Comparison of ENCODE assay signal across 27 cellular contexts in the genomic region with DNA sequence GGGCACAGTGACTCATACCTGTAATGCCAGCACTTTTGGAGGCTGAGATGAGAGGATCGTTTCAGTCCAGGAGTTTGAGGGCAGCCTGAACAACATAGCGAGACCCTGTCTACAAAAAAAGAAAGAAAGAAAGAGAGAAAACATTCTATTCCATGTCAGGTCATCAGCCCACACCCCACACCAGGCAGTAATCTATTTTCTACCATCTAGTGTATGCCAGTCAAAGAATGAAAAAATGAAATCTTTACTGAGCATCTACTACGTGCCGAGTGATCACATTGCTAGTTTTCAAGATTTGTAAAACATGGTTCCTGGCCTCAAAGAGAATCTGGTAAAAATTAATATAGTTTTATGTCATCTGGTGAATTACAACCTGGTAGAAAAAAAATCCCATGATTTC. TPM values are rescaled to one million over a fixed set of nuclear protein-coding genes. Genes with fewer than 3 reads are reported as not detected.
DNase-seq lines count a peak whose midpoint lies in the region; ATAC-seq, FAIRE-seq and TF ChIP-seq lines count a peak whose summit lies in the region.
"Had no signal": no experiment of that assay in that cellular context is flagged by ENCODE, and none has a peak within 500 bp of the region (broad histone marks: within the 10 kb centered on the region; RNA-seq: fewer than 3 reads in every experiment).

No MANE protein-coding gene starts in this region.

- H3K9me3 ChIP-seq in HepG2 (ENCODE audit: low read length): no peaks in the 10 kb centered on the region
- H3K9me3 ChIP-seq in right lobe of liver: no peaks in the 10 kb centered on the region
- H3K9me3 ChIP-seq in kidney (ENCODE audit: control insufficient read depth in 1 of 2, low read length in 2 of 2): no peaks in the 10 kb centered on the region
- H3K9me3 ChIP-seq: gastroesophageal sphincter, left lung, vagina had no signal

- peaks cover 25% of the 10 kb centered on the region for H3K79me2 ChIP-seq in HepG2 (ENCODE audit: insufficient read depth, low read length)

- in situ Hi-C loops in HepG2 (cut with HindIII; ENCODE audit: extremely low pct_ligation_motif_present, low pct_unique_long_range_greater_than_20kb): no loop called here

- FAIRE-seq in HepG2 (lab: Jason Lieb, UNC) (no peak), kidney (lab: Jason Lieb, UNC) (no peak)
- FAIRE-seq: GM12892 had no signal

- DNase-seq in HepG2 (ENCODE audit: low spot score) (no peak), right lobe of liver (no peak), kidney (no peak), H7 (no peak), D341Med (ENCODE audit: low spot score) (no peak)
- DNase-seq: activated CD4-positive, alpha-beta T cell treated with anti-CD3 and anti-CD28 coated beads, Interleukin-2, amount 10 ng/mL, durations not matched to agents 24 days and 14 days; activated naive CD4-positive, alpha-beta T cell; activated T-cell treated with anti-CD3 and anti-CD28 coated beads, Interleukin-2, amount 50 U/mL, for 4 hours; AML-193; CD8-positive, alpha-beta T cell; cerebellar nuclear complex; DMS153; dorsolateral prefrontal cortex; left lung; NCI-H1694 treated with DMSO at 0.1 percent for 48 hours; NCI-H2171; NCI-H524; nucleus accumbens; PC-9; SHP77; SW 1271; T-helper 9 cell; WERI-Rb-1 had no signal

- no TSS peak for BruUV-seq in HepG2 (replicated peaks; lab: Mats Ljungman, UMichigan)

- WGBS in HepG2 (ENCODE audit: low lambda C conversion rate): 67% methylated on average over 4 of the region's 4 CpGs
- 43% methylated on average over 3 of the region's 4 CpGs for WGBS in right lobe of liver (ENCODE audit: insufficient coverage, low coverage, low lambda C conversion rate, missing lambda C conversion rate)

- no peak for TF ChIP-seq POLR2A in HepG2 (IDR thresholded peaks at IDR 0.05; ENCODE audit: insufficient read depth in 1 of 2, low read depth in 2 of 2, low read length in 2 of 2)
- TF ChIP-seq POLR2A in right lobe of liver (IDR thresholded peaks at IDR 0.05): no peak

- POLR2A ChIA-PET in HepG2 (lab: Yijun Ruan, JAX): no interaction called here

- H3K9ac ChIP-seq in HepG2 (ENCODE audit: insufficient read depth, low read depth, low read length) (no peak overlapping the region), kidney (ENCODE audit: low read length in 2 of 2) (no peak overlapping the region)

- intact Hi-C loops in HepG2 (cut with micrococcal nuclease; ENCODE audit: unreplicated experiment) (no loop called here), right lobe of liver (cut with DNase I) (no loop called here), kidney (cut with DNase I) (no loop called here)

- H4K20me1 ChIP-seq in HepG2 (ENCODE audit: insufficient read depth, low read length): peaks cover 8% of the 10 kb centered on the region; the same call in 1 of the 2 replicates

- ATAC-seq in HepG2 (no peak), right lobe of liver (no peak), HG03571 (IDR thresholded peaks at IDR 0.05; ENCODE audit: unreplicated experiment) (no peak)
- ATAC-seq: activated T-cell treated with anti-CD3 and anti-CD28 coated beads, Interleukin-2, amount 50 U/mL, for 4 hours; CD8-positive, alpha-beta T cell; gastroesophageal sphincter; left lung had no signal

- H3K4me2 ChIP-seq in HepG2 (ENCODE audit: low read depth, low read length): no peak overlapping the region
- H3K4me2 ChIP-seq: PC-9 had no signal

- H3K4me3 ChIP-seq in HepG2 (replicated peaks in 1 of 3; ENCODE audit: insufficient read depth in 1 of 3, low read depth in 2 of 3, low read length in 3 of 3): no peak overlapping the region
- H3K4me3 ChIP-seq in right lobe of liver: no peak overlapping the region
- H3K4me3 ChIP-seq in kidney (ENCODE audit: low read length in 2 of 2): no peak overlapping the region
- no peak overlapping the region for H3K4me3 ChIP-seq in H7 (ENCODE audit: insufficient read depth, low read depth, low read length)
- H3K4me3 ChIP-seq: dorsolateral prefrontal cortex, gastroesophageal sphincter, left lung, PC-9, vagina had no signal

- H3K36me3 ChIP-seq in HepG2 (replicated peaks in 1 of 2; ENCODE audit: control insufficient read depth in 1 of 2, insufficient read depth in 2 of 2, low read length in 2 of 2): no peaks in the 10 kb centered on the region
- H3K36me3 ChIP-seq in right lobe of liver: no peaks in the 10 kb centered on the region
- no peaks in the 10 kb centered on the region for H3K36me3 ChIP-seq in kidney (ENCODE audit: control insufficient read depth in 1 of 2, insufficient read depth in 2 of 2, low read length in 2 of 2)
- no peaks in the 10 kb centered on the region for H3K36me3 ChIP-seq in H7 (replicated peaks; ENCODE audit: control insufficient read depth, insufficient read depth, low read length)
- H3K36me3 ChIP-seq: gastroesophageal sphincter, left lung, vagina, WERI-Rb-1 had no signal

- TF ChIP-seq EP300 in HepG2 (IDR thresholded peaks at IDR 0.05; ENCODE audit: low read depth in 2 of 2, low read length in 2 of 2) (no peak), HepG2 (CRISPR knock-in tag; IDR thresholded peaks at IDR 0.05; ENCODE audit: borderline replicate concordance) (no peak)

- TF ChIP-seq CTCF in HepG2 (CRISPR knock-in tag; IDR thresholded peaks at IDR 0.05) (no peak), right lobe of liver (IDR thresholded peaks at IDR 0.05) (no peak), kidney (IDR thresholded peaks at IDR 0.05; ENCODE audit: borderline replicate concordance, extremely low read depth, insufficient read depth) (no peak)

- H3K27ac ChIP-seq in HepG2 (ENCODE audit: extremely low read length, insufficient read depth, low read length) (peak overlapping the region; percentile 71), right lobe of liver (peak overlapping the region in 1 of 3 donors; percentile 76), kidney (ENCODE audit: low read depth in 2 of 2, low read length in 2 of 2) (peak overlapping the region; percentile 33 to 54)
- H3K27ac ChIP-seq: dorsolateral prefrontal cortex, PC-9, vagina, WERI-Rb-1 had no signal

- no peak overlapping the region for H2AFZ ChIP-seq in HepG2 (ENCODE audit: low read length)
- H2AFZ ChIP-seq: PC-9 had no signal

- TF ChIP-seq RAD21 in HepG2 (CRISPR knock-in tag; IDR thresholded peaks at IDR 0.05): no peak

- H3K4me1 ChIP-seq in HepG2 (ENCODE audit: insufficient read depth, low read length) (peaks cover 69% of the 10 kb centered on the region), right lobe of liver (peaks cover 0 to 57% (median 21%) of the 10 kb centered on the region in 4 donors), kidney (ENCODE audit: control insufficient read depth in 1 of 2, insufficient read depth in 1 of 2, low read depth in 1 of 2, low read length in 2 of 2) (peaks cover 0 to 3% of the 10 kb centered on the region in 2 donors)

- H3K27me3 ChIP-seq in HepG2 (ENCODE audit: control insufficient read depth in 1 of 2, insufficient read depth in 2 of 2, low read length in 2 of 2) (no peaks in the 10 kb centered on the region; a peak in 2 of 5 replicates), right lobe of liver (no peaks in the 10 kb centered on the region), H7 (ENCODE audit: control insufficient read depth, insufficient read depth, low read length) (no peaks in the 10 kb centered on the region)
- H3K27me3 ChIP-seq: gastroesophageal sphincter, vagina had no signal

- CTCF ChIA-PET in HepG2 (lab: Yijun Ruan, JAX; ENCODE audit: low intra/inter-chr PET ratio, low total read pairs): no interaction called here

RNA-seq across cellular contexts. Expression of a gene that starts 3.1 kb away (rescaled TPM):
- total RNA-seq in HepG2 (2016; rRNA removed; fragmentation: Illumina TruSeq; extraction: Trizol) (43.7 and 69.6 TPM in 2 replicates), right lobe of liver (10 to 100 TPM; 23.9 to 43.7 (median 36.8) TPM), kidney (65.5 TPM)
- 115 and 125 TPM in 2 replicates for total RNA-seq in HepG2 (2016; cell fraction: cytosol; rRNA removed; fragmentation: Illumina TruSeq; extraction: Trizol; ENCODE audit: low read depth)
- total RNA-seq in HepG2 (2016; cell fraction: insoluble cytoplasmic fraction; rRNA removed; fragmentation: Illumina TruSeq; extraction: Trizol): 33.6 and 74.6 TPM in 2 replicates
- total RNA-seq in HepG2 (2016; cell fraction: membrane; rRNA removed; fragmentation: Illumina TruSeq; extraction: Trizol): 93.1 and 103 TPM in 2 replicates
- total RNA-seq in HepG2 (2016; cell fraction: nucleus; rRNA removed; fragmentation: Illumina TruSeq; extraction: Trizol): 48.0 and 55.0 TPM in 2 replicates
- polyA plus RNA-seq in HepG2 (2011; rRNA removed) (61.4 and 68.6 TPM in 2 replicates), kidney (ENCODE audit: insufficient read depth, low read depth, low replicate concordance) (33.2 TPM)
- polyA plus RNA-seq in HepG2 (2011; cell fraction: cytosol; rRNA removed): 64.7 and 70.1 TPM in 2 replicates
- 67.4 and 70.1 TPM in 2 replicates for polyA plus RNA-seq in HepG2 (2011; cell fraction: nucleus; rRNA removed)
- polyA plus RNA-seq in HepG2 (2012): 41.3 and 63.8 TPM in 2 replicates
- 21.4 and 23.9 TPM in 2 replicates for polyA plus RNA-seq in HepG2 (2016; cell fraction: cytosol; fragmentation: Illumina TruSeq; extraction: Trizol; ENCODE audit: low read depth)
- 33.0 and 43.1 TPM in 2 replicates for polyA plus RNA-seq in HepG2 (2016; cell fraction: insoluble cytoplasmic fraction; fragmentation: Illumina TruSeq; extraction: Trizol; ENCODE audit: low read depth)
- polyA plus RNA-seq in HepG2 (2016; cell fraction: membrane; fragmentation: Illumina TruSeq; extraction: Trizol; ENCODE audit: low read depth): 52.7 and 65.5 TPM in 2 replicates
- 79.2 and 79.8 TPM in 2 replicates for polyA plus RNA-seq in HepG2 (2016; cell fraction: nucleus; fragmentation: Illumina TruSeq; extraction: Trizol; ENCODE audit: insufficient read depth, low read depth)
- 43.5 and 157 TPM in 2 replicates for polyA minus RNA-seq in HepG2 (2011; rRNA and poly(A)+ RNA removed; ENCODE audit: low replicate concordance)
- polyA minus RNA-seq in HepG2 (2011; cell fraction: cytosol; rRNA and poly(A)+ RNA removed): 51.4 and 51.7 TPM in 2 replicates
- 43.1 and 44.5 TPM in 2 replicates for polyA minus RNA-seq in HepG2 (2011; cell fraction: nucleus; rRNA and poly(A)+ RNA removed)
- 141 and 143 TPM in 2 replicates for total RNA-seq in H7 (2014; rRNA removed; shearing (Covaris generic))

RNA-seq across cellular contexts. Expression of a gene that starts 22.1 kb away (rescaled TPM):
- total RNA-seq in HepG2 (2016; rRNA removed; fragmentation: Illumina TruSeq; extraction: Trizol) (5.4 and 16.6 TPM in 2 replicates), right lobe of liver (10 to 100 TPM in 2 of 6 experiments, 1 to 10 TPM in 4; 7.1 to 10.6 (median 9.2) TPM), kidney (29.9 TPM)
- 4.7 and 5.6 TPM in 2 replicates for total RNA-seq in HepG2 (2016; cell fraction: cytosol; rRNA removed; fragmentation: Illumina TruSeq; extraction: Trizol; ENCODE audit: low read depth)
- total RNA-seq in HepG2 (2016; cell fraction: insoluble cytoplasmic fraction; rRNA removed; fragmentation: Illumina TruSeq; extraction: Trizol): 5.6 and 18.2 TPM in 2 replicates
- total RNA-seq in HepG2 (2016; cell fraction: membrane; rRNA removed; fragmentation: Illumina TruSeq; extraction: Trizol): 7.9 and 9.1 TPM in 2 replicates
- total RNA-seq in HepG2 (2016; cell fraction: nucleus; rRNA removed; fragmentation: Illumina TruSeq; extraction: Trizol): 14.7 and 18.3 TPM in 2 replicates
- polyA plus RNA-seq in HepG2 (2011; rRNA removed) (8.7 and 13.9 TPM in 2 replicates), kidney (ENCODE audit: insufficient read depth, low read depth, low replicate concordance) (19.7 TPM)
- 6.6 and 7.9 TPM in 2 replicates for polyA plus RNA-seq in HepG2 (2011; cell fraction: cytosol; rRNA removed)
- polyA plus RNA-seq in HepG2 (2011; cell fraction: nucleus; rRNA removed): 25.6 and 27.8 TPM in 2 replicates
- polyA plus RNA-seq in HepG2 (2012): 6.2 and 8.0 TPM in 2 replicates
- 1.6 and 2.0 TPM in 2 replicates for polyA plus RNA-seq in HepG2 (2016; cell fraction: cytosol; fragmentation: Illumina TruSeq; extraction: Trizol; ENCODE audit: low read depth)
- 4.7 and 6.3 TPM in 2 replicates for polyA plus RNA-seq in HepG2 (2016; cell fraction: insoluble cytoplasmic fraction; fragmentation: Illumina TruSeq; extraction: Trizol; ENCODE audit: low read depth)
- 4.0 and 4.6 TPM in 2 replicates for polyA plus RNA-seq in HepG2 (2016; cell fraction: membrane; fragmentation: Illumina TruSeq; extraction: Trizol; ENCODE audit: low read depth)
- 31.8 and 35.4 TPM in 2 replicates for polyA plus RNA-seq in HepG2 (2016; cell fraction: nucleus; fragmentation: Illumina TruSeq; extraction: Trizol; ENCODE audit: insufficient read depth, low read depth)
- 12.3 and 25.2 TPM in 2 replicates for polyA minus RNA-seq in HepG2 (2011; rRNA and poly(A)+ RNA removed; ENCODE audit: low replicate concordance)
- polyA minus RNA-seq in HepG2 (2011; cell fraction: cytosol; rRNA and poly(A)+ RNA removed): 3.1 and 5.7 TPM in 2 replicates
- polyA minus RNA-seq in HepG2 (2011; cell fraction: nucleus; rRNA and poly(A)+ RNA removed): 4.0 and 6.5 TPM in 2 replicates
- total RNA-seq in H7 (2014; rRNA removed; shearing (Covaris generic)): 21.9 and 27.9 TPM in 2 replicates

RNA-seq across cellular contexts. Expression of a gene that starts 36.8 kb away (rescaled TPM):
- total RNA-seq in HepG2 (2016; rRNA removed; fragmentation: Illumina TruSeq; extraction: Trizol) (0.38 TPM in 1 of 2 replicates, not detected in the other), right lobe of liver (10 to 100 TPM; 21.4 to 58.6 (median 43.2) TPM), kidney (74.4 TPM)
- 0.61 and 0.71 TPM in 2 replicates for total RNA-seq in HepG2 (2016; cell fraction: cytosol; rRNA removed; fragmentation: Illumina TruSeq; extraction: Trizol; ENCODE audit: low read depth)
- 0.22 and 0.35 TPM in 2 replicates for total RNA-seq in HepG2 (2016; cell fraction: insoluble cytoplasmic fraction; rRNA removed; fragmentation: Illumina TruSeq; extraction: Trizol)
- 0.15 and 0.41 TPM in 2 replicates for total RNA-seq in HepG2 (2016; cell fraction: membrane; rRNA removed; fragmentation: Illumina TruSeq; extraction: Trizol)
- 0.41 and 0.65 TPM in 2 replicates for total RNA-seq in HepG2 (2016; cell fraction: nucleus; rRNA removed; fragmentation: Illumina TruSeq; extraction: Trizol)
- polyA plus RNA-seq in HepG2 (2011; rRNA removed) (0.30 and 0.34 TPM in 2 replicates), kidney (ENCODE audit: insufficient read depth, low read depth, low replicate concordance) (92.6 TPM)
- 0.13 and 0.21 TPM in 2 replicates for polyA plus RNA-seq in HepG2 (2011; cell fraction: cytosol; rRNA removed)
- polyA plus RNA-seq in HepG2 (2011; cell fraction: nucleus; rRNA removed): 0.99 and 1.1 TPM in 2 replicates
- polyA plus RNA-seq in HepG2 (2012): 0.24 and 0.55 TPM in 2 replicates
- 0.20 and 0.31 TPM in 2 replicates for polyA plus RNA-seq in HepG2 (2016; cell fraction: cytosol; fragmentation: Illumina TruSeq; extraction: Trizol; ENCODE audit: low read depth)
- polyA plus RNA-seq in HepG2 (2016; cell fraction: insoluble cytoplasmic fraction; fragmentation: Illumina TruSeq; extraction: Trizol; ENCODE audit: low read depth): 0.19 and 0.32 TPM in 2 replicates
- 0.09 and 0.10 TPM in 2 replicates for polyA plus RNA-seq in HepG2 (2016; cell fraction: membrane; fragmentation: Illumina TruSeq; extraction: Trizol; ENCODE audit: low read depth)
- 1.4 and 2.7 TPM in 2 replicates for polyA plus RNA-seq in HepG2 (2016; cell fraction: nucleus; fragmentation: Illumina TruSeq; extraction: Trizol; ENCODE audit: insufficient read depth, low read depth)
- 0.32 and 43.8 TPM in 2 replicates for polyA minus RNA-seq in HepG2 (2011; rRNA and poly(A)+ RNA removed; ENCODE audit: low replicate concordance)
- polyA minus RNA-seq in HepG2 (2011; cell fraction: cytosol; rRNA and poly(A)+ RNA removed): 0.53 and 0.69 TPM in 2 replicates
- 0.62 and 0.90 TPM in 2 replicates for polyA minus RNA-seq in HepG2 (2011; cell fraction: nucleus; rRNA and poly(A)+ RNA removed)
- total RNA-seq in H7 (2014; rRNA removed; shearing (Covaris generic)): 95.7 and 118 TPM in 2 replicates

RNA-seq across cellular contexts. Expression of a gene that starts 44.5 kb away (rescaled TPM):
- total RNA-seq in HepG2 (2016; rRNA removed; fragmentation: Illumina TruSeq; extraction: Trizol) (79.1 and 106 TPM in 2 replicates), right lobe of liver (10 to 100 TPM; 22.4 to 65.7 (median 49.1) TPM), kidney (127 TPM)
- total RNA-seq in HepG2 (2016; cell fraction: cytosol; rRNA removed; fragmentation: Illumina TruSeq; extraction: Trizol; ENCODE audit: low read depth): 11.8 and 17.5 TPM in 2 replicates
- 56.7 and 113 TPM in 2 replicates for total RNA-seq in HepG2 (2016; cell fraction: insoluble cytoplasmic fraction; rRNA removed; fragmentation: Illumina TruSeq; extraction: Trizol)
- total RNA-seq in HepG2 (2016; cell fraction: membrane; rRNA removed; fragmentation: Illumina TruSeq; extraction: Trizol): 21.7 and 29.6 TPM in 2 replicates
- total RNA-seq in HepG2 (2016; cell fraction: nucleus; rRNA removed; fragmentation: Illumina TruSeq; extraction: Trizol): 78.9 and 79.0 TPM in 2 replicates
- polyA plus RNA-seq in HepG2 (2011; rRNA removed) (26.2 and 30.4 TPM in 2 replicates), kidney (ENCODE audit: insufficient read depth, low read depth, low replicate concordance) (58.2 TPM)
- polyA plus RNA-seq in HepG2 (2011; cell fraction: cytosol; rRNA removed): 9.4 and 12.5 TPM in 2 replicates
- 220 and 271 TPM in 2 replicates for polyA plus RNA-seq in HepG2 (2011; cell fraction: nucleus; rRNA removed)
- polyA plus RNA-seq in HepG2 (2012): 52.9 and 58.7 TPM in 2 replicates
- polyA plus RNA-seq in HepG2 (2016; cell fraction: cytosol; fragmentation: Illumina TruSeq; extraction: Trizol; ENCODE audit: low read depth): 12.1 and 13.2 TPM in 2 replicates
- polyA plus RNA-seq in HepG2 (2016; cell fraction: insoluble cytoplasmic fraction; fragmentation: Illumina TruSeq; extraction: Trizol; ENCODE audit: low read depth): 72.8 and 96.9 TPM in 2 replicates
- polyA plus RNA-seq in HepG2 (2016; cell fraction: membrane; fragmentation: Illumina TruSeq; extraction: Trizol; ENCODE audit: low read depth): 17.7 and 23.3 TPM in 2 replicates
- polyA plus RNA-seq in HepG2 (2016; cell fraction: nucleus; fragmentation: Illumina TruSeq; extraction: Trizol; ENCODE audit: insufficient read depth, low read depth): 226 and 281 TPM in 2 replicates
- polyA minus RNA-seq in HepG2 (2011; rRNA and poly(A)+ RNA removed; ENCODE audit: low replicate concordance): 23.1 and 63.7 TPM in 2 replicates
- polyA minus RNA-seq in HepG2 (2011; cell fraction: cytosol; rRNA and poly(A)+ RNA removed): 17.7 and 23.7 TPM in 2 replicates
- 55.4 and 59.5 TPM in 2 replicates for polyA minus RNA-seq in HepG2 (2011; cell fraction: nucleus; rRNA and poly(A)+ RNA removed)
- total RNA-seq in H7 (2014; rRNA removed; shearing (Covaris generic)): 82.8 and 101 TPM in 2 replicates

RNA-seq across cellular contexts. Expression of a gene that starts 59.1 kb away (rescaled TPM):
- total RNA-seq in HepG2 (2016; rRNA removed; fragmentation: Illumina TruSeq; extraction: Trizol) (2.8 and 3.3 TPM in 2 replicates), right lobe of liver (1 to 10 TPM; 1.0 to 3.4 (median 2.1) TPM), kidney (3.4 TPM)
- total RNA-seq in HepG2 (2016; cell fraction: cytosol; rRNA removed; fragmentation: Illumina TruSeq; extraction: Trizol; ENCODE audit: low read depth): 1.7 and 2.1 TPM in 2 replicates
- 2.5 and 3.0 TPM in 2 replicates for total RNA-seq in HepG2 (2016; cell fraction: insoluble cytoplasmic fraction; rRNA removed; fragmentation: Illumina TruSeq; extraction: Trizol)
- 1.7 and 2.0 TPM in 2 replicates for total RNA-seq in HepG2 (2016; cell fraction: membrane; rRNA removed; fragmentation: Illumina TruSeq; extraction: Trizol)
- total RNA-seq in HepG2 (2016; cell fraction: nucleus; rRNA removed; fragmentation: Illumina TruSeq; extraction: Trizol): 2.3 TPM in 2 replicates
- polyA plus RNA-seq in HepG2 (2011; rRNA removed) (0.65 and 1.3 TPM in 2 replicates), kidney (ENCODE audit: insufficient read depth, low read depth, low replicate concordance) (3.8 TPM)
- polyA plus RNA-seq in HepG2 (2011; cell fraction: cytosol; rRNA removed): 0.65 and 1.2 TPM in 2 replicates
- polyA plus RNA-seq in HepG2 (2011; cell fraction: nucleus; rRNA removed): 2.0 and 2.5 TPM in 2 replicates
- 0.96 and 1.6 TPM in 2 replicates for polyA plus RNA-seq in HepG2 (2012)
- polyA plus RNA-seq in HepG2 (2016; cell fraction: cytosol; fragmentation: Illumina TruSeq; extraction: Trizol; ENCODE audit: low read depth): 0.41 and 0.42 TPM in 2 replicates
- 1.9 and 2.3 TPM in 2 replicates for polyA plus RNA-seq in HepG2 (2016; cell fraction: insoluble cytoplasmic fraction; fragmentation: Illumina TruSeq; extraction: Trizol; ENCODE audit: low read depth)
- polyA plus RNA-seq in HepG2 (2016; cell fraction: membrane; fragmentation: Illumina TruSeq; extraction: Trizol; ENCODE audit: low read depth): 0.65 and 0.74 TPM in 2 replicates
- 1.0 and 1.5 TPM in 2 replicates for polyA plus RNA-seq in HepG2 (2016; cell fraction: nucleus; fragmentation: Illumina TruSeq; extraction: Trizol; ENCODE audit: insufficient read depth, low read depth)
- polyA minus RNA-seq in HepG2 (2011; rRNA and poly(A)+ RNA removed; ENCODE audit: low replicate concordance): 5.4 and 9.8 TPM in 2 replicates
- 0.89 and 1.7 TPM in 2 replicates for polyA minus RNA-seq in HepG2 (2011; cell fraction: cytosol; rRNA and poly(A)+ RNA removed)
- 6.2 and 7.6 TPM in 2 replicates for polyA minus RNA-seq in HepG2 (2011; cell fraction: nucleus; rRNA and poly(A)+ RNA removed)
- 7.7 and 12.2 TPM in 2 replicates for total RNA-seq in H7 (2014; rRNA removed; shearing (Covaris generic))

Comparison
In these comparisons a context has a peak if more than half of its experiments do, and no peak if none do; other contexts are left out.
1. RNA of a gene that starts 36.8 kb away (total RNA-seq): 95.7 to 118 TPM in H7, 74.4 TPM in kidney (single experiment) and 21.4 to 58.6 TPM in right lobe of liver; 0.15 to 0.71 TPM in HepG2; every median in the first group is over 10 times any median in the second.